ENCODE assay signal across 13 cellular contexts in genomic region chr2:20122864-20123263, GRCh38.
"Had no signal": no experiment of that assay in that cellular context is flagged by ENCODE, and none has a peak within 500 bp of the region (broad histone marks: within the 10 kb centered on the region; RNA-seq: fewer than 3 reads in every experiment).

No MANE protein-coding gene starts in this region.

- ATAC-seq: activated CD8-positive, alpha-beta memory T cell treated with anti-CD3 and anti-CD28 coated beads, Interleukin-2, amount 10 ng/mL, durations not matched to agents 7 days and 5 days; gastrocnemius medialis had no signal

- H3K36me3 ChIP-seq: gastrocnemius medialis, thyroid gland had no signal

- H3K4me1 ChIP-seq: gastrocnemius medialis, thyroid gland had no signal

- H3K27me3 ChIP-seq: gastrocnemius medialis, thyroid gland had no signal

- H3K9me3 ChIP-seq: gastrocnemius medialis, thyroid gland had no signal

- H3K4me3 ChIP-seq: gastrocnemius medialis, thyroid gland had no signal

- DNase-seq: activated CD4-positive, alpha-beta memory T cell treated with anti-CD3 and anti-CD28 coated beads, Interleukin-2, amount 10 ng/mL, durations not matched to agents 7 days and 5 days; activated CD4-positive, alpha-beta T cell treated with anti-CD3 and anti-CD28 coated beads for 48 hours; activated CD4-positive, CD25-positive, alpha-beta regulatory T cell; activated CD8-positive, alpha-beta memory T cell treated with anti-CD3 and anti-CD28 coated beads, Interleukin-2, amount 10 ng/mL, durations not matched to agents 7 days and 5 days; activated naive CD4-positive, alpha-beta T cell; activated naive CD8-positive, alpha-beta T cell treated with anti-CD3 and anti-CD28 coated beads for 36 hours; amygdala; dermis blood vessel endothelial cell; gastrocnemius medialis; head of caudate nucleus; kidney; thyroid gland had no signal

- H3K27ac ChIP-seq: epithelial cell of prostate, gastrocnemius medialis, thyroid gland had no signal
